7 cellular contexts compared by ENCODE assay signal in genomic region chr4:119284876-119285611, GRCh38. TPM values are rescaled to one million over a fixed set of nuclear protein-coding genes. Genes with fewer than 3 reads are reported as not detected.
A peak's percentile ranks its signal among the peaks of the same experiment; 100 is the strongest.
DNase-seq lines count a peak whose midpoint lies in the region; ATAC-seq, FAIRE-seq and TF ChIP-seq lines count a peak whose summit lies in the region.

No MANE protein-coding gene starts in this region.

- no peak overlapping the region for H3K27ac Mint-ChIP-seq in progenitor cell of endocrine pancreas

- no peak overlapping the region for H3K4me3 Mint-ChIP-seq in progenitor cell of endocrine pancreas (ENCODE audit: low read depth)

- peaks cover 0 to 23% (median 21%) of the 10 kb centered on the region in 3 donors for H3K4me1 ChIP-seq in pancreas

- TF ChIP-seq CTCF in pancreas (IDR thresholded peaks at IDR 0.05) = peak in 1 of 4 donors; percentile 7
- no peak for TF ChIP-seq CTCF in progenitor cell of endocrine pancreas (IDR thresholded peaks at IDR 0.05; ENCODE audit: unreplicated experiment)

- H3K4me3 ChIP-seq in pancreas = peak overlapping the region in 1 of 4 donors; percentile 11

- WGBS in pancreas, 2 donors = 1 to 4% methylated on average over 3 of the region's 3 CpGs

- H3K27me3 Mint-ChIP-seq in progenitor cell of endocrine pancreas = no peaks in the 10 kb centered on the region

- FAIRE-seq in pancreas (lab: Jason Lieb, UNC) = peak; percentile 78

- peaks cover 0 to 9% (median 0%) of the 10 kb centered on the region in 3 donors for H3K36me3 ChIP-seq in pancreas

- no peaks in the 10 kb centered on the region for H3K27me3 ChIP-seq in pancreas

- H3K9me3 Mint-ChIP-seq in progenitor cell of endocrine pancreas (ENCODE audit: low read depth) = peaks cover 4% of the 10 kb centered on the region

- H3K9me3 ChIP-seq in pancreas = no peaks in the 10 kb centered on the region

- peak; percentile 19 for DNase-seq in HT1080 (ENCODE audit: low read depth)
- peak; percentile 35 for DNase-seq in dermis blood vessel endothelial cell
- DNase-seq in pancreas = no peak
- no peak for DNase-seq in progenitor cell of endocrine pancreas (ENCODE audit: low spot score, unreplicated experiment)
- DNase-seq in activated CD8-positive, alpha-beta memory T cell treated with anti-CD3 and anti-CD28 coated beads for 24 hours = no peak

- intact Hi-C loops in pancreas (cut with DNase I) = no loop called here

- peak; percentile 80 for ATAC-seq in GM19372 (IDR thresholded peaks at IDR 0.05; ENCODE audit: low read depth, unreplicated experiment)
- peak; percentile 39 to 76 (median 62) for ATAC-seq in pancreas
- no peak for ATAC-seq in HG02870 (IDR thresholded peaks at IDR 0.05; ENCODE audit: unreplicated experiment)

- H3K27ac ChIP-seq in pancreas = peak overlapping the region in 2 of 4 donors; percentile 20 to 36

- H3K4me1 Mint-ChIP-seq in progenitor cell of endocrine pancreas (ENCODE audit: low read depth) = peaks cover 10% of the 10 kb centered on the region

- peaks cover 6% of the 10 kb centered on the region for H3K36me3 Mint-ChIP-seq in progenitor cell of endocrine pancreas (ENCODE audit: insufficient read depth)

RNA-seq across cellular contexts. Expression of gene FABP2, which starts 36.9 kb away (rescaled TPM):
- not detected in 2 replicates for total RNA-seq in HT1080 (2014; rRNA removed; shearing (Covaris generic))
- polyA plus RNA-seq in HT1080 (2015; cell fraction: cytosol; rRNA removed) = not detected in 2 replicates
- polyA plus RNA-seq in HT1080 (2015; cell fraction: nucleus; rRNA removed) = not detected in 2 replicates
- total RNA-seq in dermis blood vessel endothelial cell = not detected in 2 replicates
- total RNA-seq in pancreas = not detected
- under 1 TPM in 1 of 2 donors, not detected in 1; 0.05 TPM for polyA plus RNA-seq in pancreas
- total RNA-seq in progenitor cell of endocrine pancreas = not detected in 2 replicates

Comparison
In these comparisons a context has a peak if more than half of its experiments do, and no peak if none do; other contexts are left out.
1. DNase-seq: peak in HT1080 (single experiment) and dermis blood vessel endothelial cell (single experiment); none in pancreas (0 of 6), progenitor cell of endocrine pancreas (single experiment) and activated CD8-positive, alpha-beta memory T cell treated with anti-CD3 and anti-CD28 coated beads for 24 hours (single experiment).